32 cellular contexts compared by ENCODE assay signal in the genomic region with DNA sequence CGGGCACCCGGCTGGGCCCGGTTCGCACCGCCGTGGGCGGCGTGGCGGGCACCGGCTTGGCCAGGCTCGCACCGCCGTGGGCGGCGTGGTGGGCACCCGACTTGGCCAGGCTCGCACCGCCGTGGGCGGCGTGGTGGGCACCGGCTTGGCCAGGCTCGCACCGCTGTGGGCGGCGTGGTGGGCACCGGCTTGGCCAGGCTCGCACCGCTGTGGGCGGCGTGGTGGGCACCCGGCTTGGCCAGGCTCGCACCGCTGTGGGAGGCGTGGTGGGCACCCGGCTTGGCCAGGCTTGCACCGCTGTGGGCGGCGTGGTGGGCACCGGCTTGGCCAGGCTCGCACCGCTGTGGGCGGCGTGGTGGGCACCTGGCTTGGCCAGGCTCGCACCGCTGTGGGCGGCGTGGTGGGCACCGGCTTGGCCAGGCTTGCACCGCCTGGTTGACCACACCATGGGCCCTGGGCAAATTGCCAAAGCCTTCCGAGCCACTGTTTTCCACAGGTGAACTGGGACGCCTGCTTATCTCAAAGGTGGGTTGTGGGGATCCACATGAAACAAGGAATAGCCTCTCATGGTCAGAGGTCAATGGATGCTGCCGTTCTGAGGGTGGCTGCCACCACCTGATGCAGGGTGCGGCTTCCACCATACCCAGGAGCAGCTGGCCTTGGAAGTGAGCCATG. TPM values are rescaled to one million over a fixed set of nuclear protein-coding genes. Genes with fewer than 3 reads are reported as not detected.
DNase-seq lines count a peak whose midpoint lies in the region; ATAC-seq and TF ChIP-seq lines count a peak whose summit lies in the region.
"Had no signal": no experiment of that assay in that cellular context is flagged by ENCODE, and none has a peak within 500 bp of the region (broad histone marks: within the 10 kb centered on the region; RNA-seq: fewer than 3 reads in every experiment).

No MANE protein-coding gene starts in this region.

- peaks cover 3% of the 10 kb centered on the region for H3K79me1 ChIP-seq in neuronal stem cell (ENCODE audit: low read depth, low read length)

- H4K8ac ChIP-seq in neuronal stem cell (ENCODE audit: low read depth, low read length) = no peak overlapping the region

- ATAC-seq in natural killer cell (no peak), HG03097 (IDR thresholded peaks at IDR 0.05; ENCODE audit: low FRiP score, unreplicated experiment) (no peak), GM18520 (IDR thresholded peaks at IDR 0.05; ENCODE audit: unreplicated experiment) (no peak)
- ATAC-seq in natural killer cell treated with Interleukin-12 subunit alpha and Interleukin-12 subunit beta and Interleukin-15 and Interleukin-18, amount 100 ng/mL, for 72 hours = no peak
- ATAC-seq: activated CD8-positive, alpha-beta memory T cell treated with anti-CD3 and anti-CD28 coated beads, Interleukin-2, amount 10 ng/mL, durations not matched to agents 7 days and 5 days; effector memory CD8-positive, alpha-beta T cell; left lung; naive thymus-derived CD4-positive, alpha-beta T cell had no signal

- 95% methylated on average over 11 of the region's 54 CpGs for WGBS in esophagus muscularis mucosa
- WGBS in neuronal stem cell (ENCODE audit: extremely low coverage in 2 of 2, insufficient read length in 2 of 2, insufficient replicate concordance in 1 of 2), 2 donors = no CpG with 5 or more reads among the region's 54 CpGs
- 93% methylated on average over 45 of the region's 54 CpGs for WGBS in urinary bladder

- peak overlapping the region; percentile 79 to 87 for H3K27ac Mint-ChIP-seq in natural killer cell
- H3K27ac Mint-ChIP-seq in natural killer cell treated with Interleukin-12 subunit alpha and Interleukin-12 subunit beta and Interleukin-15 and Interleukin-18, amount 100 ng/mL, for 72 hours = no peak overlapping the region
- H3K27ac Mint-ChIP-seq: activated CD8-positive, alpha-beta memory T cell treated with anti-CD3 and anti-CD28 coated beads, Interleukin-2, amount 10 ng/mL, durations not matched to agents 7 days and 5 days; activated naive CD8-positive, alpha-beta T cell treated with anti-CD3 and anti-CD28 coated beads, Interleukin-2, amount 10 ng/mL, durations not matched to agents 7 days and 5 days had no signal

- DNase-seq in natural killer cell = no peak
- no peak for DNase-seq in natural killer cell treated with Interleukin-12 subunit alpha and Interleukin-12 subunit beta and Interleukin-15 and Interleukin-18, amount 100 ng/mL, for 72 hours (ENCODE audit: low spot score)
- DNase-seq in esophagus muscularis mucosa (ENCODE audit: extremely low spot score) = no peak
- DNase-seq in neuronal stem cell (ENCODE audit: low spot score) = no peak
- no peak for DNase-seq in NCI-H146 (lab: John Stamatoyannopoulos, UW)
- DNase-seq: activated CD4-positive, alpha-beta T cell treated with anti-CD3 and anti-CD28 coated beads, Interleukin-2, amount 50 U/mL, for 4 hours; activated CD8-positive, alpha-beta memory T cell treated with anti-CD3 and anti-CD28 coated beads, Interleukin-2, amount 10 ng/mL, durations not matched to agents 7 days and 5 days; activated gamma-delta T cell treated with Interleukin-2 at 50 U/mL for 16 hours; activated naive CD8-positive, alpha-beta T cell treated with anti-CD3 and anti-CD28 coated beads, Interleukin-2, amount 10 ng/mL, durations not matched to agents 7 days and 5 days; activated T-cell treated with anti-CD3 and anti-CD28 coated beads, Interleukin-2, amount 50 U/mL, for 48 hours; cortex of kidney; DND-41; effector memory CD8-positive, alpha-beta T cell; GF-D8; Karpas-422; left lung; naive thymus-derived CD4-positive, alpha-beta T cell; NCI-H1417 treated with DMSO at 0.1 percent for 48 hours had no signal

- H3K4me3 Mint-ChIP-seq in natural killer cell = no peak overlapping the region
- H3K4me3 Mint-ChIP-seq in natural killer cell treated with Interleukin-12 subunit alpha and Interleukin-12 subunit beta and Interleukin-15 and Interleukin-18, amount 100 ng/mL, for 72 hours = no peak overlapping the region
- H3K4me3 Mint-ChIP-seq: activated CD8-positive, alpha-beta memory T cell treated with anti-CD3 and anti-CD28 coated beads, Interleukin-2, amount 10 ng/mL, durations not matched to agents 7 days and 5 days; activated naive CD8-positive, alpha-beta T cell treated with anti-CD3 and anti-CD28 coated beads, Interleukin-2, amount 10 ng/mL, durations not matched to agents 7 days and 5 days had no signal

- H2BK15ac ChIP-seq in neuronal stem cell (ENCODE audit: low read length) = peak overlapping the region; percentile 85

- peaks cover 12 to 22% of the 10 kb centered on the region in 2 donors for H3K4me1 Mint-ChIP-seq in natural killer cell
- H3K4me1 Mint-ChIP-seq in natural killer cell treated with Interleukin-12 subunit alpha and Interleukin-12 subunit beta and Interleukin-15 and Interleukin-18, amount 100 ng/mL, for 72 hours (ENCODE audit: low read depth in 2 of 2) = peaks cover 16 to 18% of the 10 kb centered on the region in 2 donors

- intact Hi-C loops in natural killer cell (cut with micrococcal nuclease) (no loop called here), esophagus muscularis mucosa (cut with DNase I) (no loop called here)

- no peak overlapping the region for H2BK120ac ChIP-seq in neuronal stem cell (ENCODE audit: low read depth, low read length)

- peak overlapping the region; percentile 92 for H3K4ac ChIP-seq in neuronal stem cell (ENCODE audit: low read length)

- peak overlapping the region; percentile 70 for H2BK12ac ChIP-seq in neuronal stem cell (ENCODE audit: low read length)

- no peaks in the 10 kb centered on the region for H3K36me3 Mint-ChIP-seq in natural killer cell
- no peaks in the 10 kb centered on the region for H3K36me3 Mint-ChIP-seq in natural killer cell treated with Interleukin-12 subunit alpha and Interleukin-12 subunit beta and Interleukin-15 and Interleukin-18, amount 100 ng/mL, for 72 hours
- H3K36me3 Mint-ChIP-seq: activated CD8-positive, alpha-beta memory T cell treated with anti-CD3 and anti-CD28 coated beads, Interleukin-2, amount 10 ng/mL, durations not matched to agents 7 days and 5 days; activated naive CD8-positive, alpha-beta T cell treated with anti-CD3 and anti-CD28 coated beads, Interleukin-2, amount 10 ng/mL, durations not matched to agents 7 days and 5 days; CD4-positive, alpha-beta memory T cell had no signal

- peak overlapping the region; percentile 21 for H3K9ac ChIP-seq in neuronal stem cell (ENCODE audit: low read depth, low read length, poor library complexity)
- H3K9ac ChIP-seq: GM23248 had no signal

- no peak overlapping the region for H3K4me3 ChIP-seq in esophagus muscularis mucosa
- no peak overlapping the region for H3K4me3 ChIP-seq in neuronal stem cell (ENCODE audit: low read length in 2 of 2)
- H3K4me3 ChIP-seq in urinary bladder (ENCODE audit: low read depth, low read length) = no peak overlapping the region
- H3K4me3 ChIP-seq: ascending aorta, GM23248, left lung, SJCRH30, skin epidermis had no signal

- no peak overlapping the region for H3K4me2 ChIP-seq in neuronal stem cell (ENCODE audit: insufficient read depth, low read length, poor library complexity, severe bottlenecking)

- H3K9me3 ChIP-seq in esophagus muscularis mucosa (no peaks in the 10 kb centered on the region), neuronal stem cell (replicated peaks in 1 of 2; ENCODE audit: control insufficient read depth in 2 of 2, insufficient read depth in 1 of 2, low read depth in 1 of 2, low read length in 2 of 2) (no peaks in the 10 kb centered on the region)
- H3K9me3 ChIP-seq: ascending aorta, left lung, SJCRH30 had no signal

- TF ChIP-seq EP300 in esophagus muscularis mucosa (IDR thresholded peaks at IDR 0.05) = no peak

- H3K36me3 ChIP-seq in esophagus muscularis mucosa = no peaks in the 10 kb centered on the region
- no peaks in the 10 kb centered on the region for H3K36me3 ChIP-seq in neuronal stem cell (replicated peaks in 1 of 2; ENCODE audit: control insufficient read depth in 2 of 2, insufficient read depth in 2 of 2, low read length in 2 of 2)
- H3K36me3 ChIP-seq in urinary bladder (ENCODE audit: insufficient read depth) = no peaks in the 10 kb centered on the region
- H3K36me3 ChIP-seq: ascending aorta, left lung, SJCRH30 had no signal

- no peak overlapping the region for H2BK5ac ChIP-seq in neuronal stem cell (ENCODE audit: low read length)

- H3K9me3 Mint-ChIP-seq in natural killer cell = no peaks in the 10 kb centered on the region
- no peaks in the 10 kb centered on the region for H3K9me3 Mint-ChIP-seq in natural killer cell treated with Interleukin-12 subunit alpha and Interleukin-12 subunit beta and Interleukin-15 and Interleukin-18, amount 100 ng/mL, for 72 hours
- H3K9me3 Mint-ChIP-seq: activated naive CD8-positive, alpha-beta T cell treated with anti-CD3 and anti-CD28 coated beads, Interleukin-2, amount 10 ng/mL, durations not matched to agents 7 days and 5 days; naive thymus-derived CD4-positive, alpha-beta T cell had no signal

- H4K91ac ChIP-seq in neuronal stem cell (ENCODE audit: low read depth, low read length, poor library complexity) = no peak overlapping the region

- H3K23ac ChIP-seq in neuronal stem cell (ENCODE audit: low read depth, low read length, poor library complexity) = no peak overlapping the region

- peak overlapping the region; percentile 83 for H2AK5ac ChIP-seq in neuronal stem cell (ENCODE audit: low read depth, low read length)

- H3K14ac ChIP-seq in neuronal stem cell (ENCODE audit: low read length) = peak overlapping the region; percentile 31

- peaks cover 52 to 71% (median 63%) of the 10 kb centered on the region in 4 donors for H3K4me1 ChIP-seq in esophagus muscularis mucosa
- peaks cover 10 to 23% of the 10 kb centered on the region in 2 donors for H3K4me1 ChIP-seq in neuronal stem cell (ENCODE audit: control insufficient read depth in 2 of 2, insufficient read depth in 1 of 2, low read depth in 1 of 2, low read length in 2 of 2)
- no peaks in the 10 kb centered on the region for H3K4me1 ChIP-seq in urinary bladder (ENCODE audit: insufficient read depth)

- peaks cover 0 to 18% of the 10 kb centered on the region in 2 donors for H3K27me3 Mint-ChIP-seq in natural killer cell (ENCODE audit: low read depth in 2 of 2)
- peaks cover 5 to 11% of the 10 kb centered on the region in 2 donors for H3K27me3 Mint-ChIP-seq in natural killer cell treated with Interleukin-12 subunit alpha and Interleukin-12 subunit beta and Interleukin-15 and Interleukin-18, amount 100 ng/mL, for 72 hours

- peak overlapping the region; percentile 59 for H3K18ac ChIP-seq in neuronal stem cell (ENCODE audit: low read length)

- no peak for TF ChIP-seq CTCF in natural killer cell (IDR thresholded peaks at IDR 0.05)
- TF ChIP-seq CTCF in esophagus muscularis mucosa (IDR thresholded peaks at IDR 0.05) = no peak

- no peak overlapping the region for H2AFZ ChIP-seq in neuronal stem cell (ENCODE audit: low read length)
- H2AFZ ChIP-seq: GM23248 had no signal

- H3K27ac ChIP-seq in esophagus muscularis mucosa (replicated peaks in 1 of 4) (peak overlapping the region in 3 of 4 donors; percentile 19 to 70 (median 60)), neuronal stem cell (replicated peaks; ENCODE audit: low read length) (no peak overlapping the region), urinary bladder (ENCODE audit: low read depth) (peak overlapping the region; percentile 49)
- H3K27ac ChIP-seq: ascending aorta, GM23248, HL-60, left lung, SJCRH30 had no signal

- no peak for TF ChIP-seq POLR2A in esophagus muscularis mucosa (IDR thresholded peaks at IDR 0.05; ENCODE audit: low read depth)

- peaks cover 0 to 14% (median 0%) of the 10 kb centered on the region in 4 donors for H3K27me3 ChIP-seq in esophagus muscularis mucosa
- peaks cover 0 to 10% (median 0%) of the 10 kb centered on the region in 3 experiments for H3K27me3 ChIP-seq in neuronal stem cell (ENCODE audit: control insufficient read depth in 3 of 3, insufficient read depth in 3 of 3, low read depth in 1 of 3, low read length in 3 of 3)
- H3K27me3 ChIP-seq: ascending aorta, left lung, SJCRH30 had no signal

RNA-seq across cellular contexts. Expression of gene ADAMTSL2, which starts 28.2 kb away (rescaled TPM):
- total RNA-seq in natural killer cell (not detected), esophagus muscularis mucosa (1 to 10 TPM; 2.8 to 6.6 (median 3.2) TPM), urinary bladder (2.2 TPM)
- not detected for total RNA-seq in natural killer cell treated with Interleukin-12 subunit alpha and Interleukin-12 subunit beta and Interleukin-15 and Interleukin-18, amount 100 ng/mL, for 72 hours
- 0.17 TPM for polyA plus RNA-seq in neuronal stem cell (2013, experiment 1 of 2)
- 0.15 TPM for polyA plus RNA-seq in neuronal stem cell (2013, experiment 2 of 2)
- 8.9 TPM for polyA plus RNA-seq in urinary bladder
- total RNA-seq: activated CD8-positive, alpha-beta memory T cell treated with anti-CD3 and anti-CD28 coated beads, Interleukin-2, amount 10 ng/mL, durations not matched to agents 7 days and 5 days; epithelial cell of proximal tubule had no signal
- polyA plus RNA-seq: GM23248 had no signal

RNA-seq across cellular contexts. Expression of gene MYMK, which starts 38.0 kb away (rescaled TPM):
- not detected for total RNA-seq in natural killer cell
- total RNA-seq in natural killer cell treated with Interleukin-12 subunit alpha and Interleukin-12 subunit beta and Interleukin-15 and Interleukin-18, amount 100 ng/mL, for 72 hours = not detected
- not detected for total RNA-seq in esophagus muscularis mucosa
- not detected for polyA plus RNA-seq in neuronal stem cell (2013, experiment 1 of 2)
- polyA plus RNA-seq in neuronal stem cell (2013, experiment 2 of 2) = not detected
- 1.2 TPM for total RNA-seq in urinary bladder
- not detected for polyA plus RNA-seq in urinary bladder
- total RNA-seq: activated CD8-positive, alpha-beta memory T cell treated with anti-CD3 and anti-CD28 coated beads, Interleukin-2, amount 10 ng/mL, durations not matched to agents 7 days and 5 days; activated naive CD8-positive, alpha-beta T cell treated with anti-CD3 and anti-CD28 coated beads, Interleukin-2, amount 10 ng/mL, durations not matched to agents 7 days and 5 days; ascending aorta; cardiac septum; CD4-positive, alpha-beta memory T cell; epithelial cell of proximal tubule; GM23248; left lung; naive thymus-derived CD4-positive, alpha-beta T cell; osteocyte; renal cortical epithelial cell; RPMI7951 had no signal
- polyA plus RNA-seq: CD4-positive, alpha-beta memory T cell; GM23248; naive thymus-derived CD4-positive, alpha-beta T cell had no signal

RNA-seq across cellular contexts. Expression of gene FAM163B, which starts 46.4 kb away (rescaled TPM):
- total RNA-seq in natural killer cell = not detected
- not detected for total RNA-seq in natural killer cell treated with Interleukin-12 subunit alpha and Interleukin-12 subunit beta and Interleukin-15 and Interleukin-18, amount 100 ng/mL, for 72 hours
- not detected for total RNA-seq in esophagus muscularis mucosa
- 0.18 TPM for polyA plus RNA-seq in neuronal stem cell (2013, experiment 1 of 2)
- 0.12 TPM for polyA plus RNA-seq in neuronal stem cell (2013, experiment 2 of 2)
- total RNA-seq in urinary bladder = 0.26 TPM
- 0.86 TPM for polyA plus RNA-seq in urinary bladder
- total RNA-seq: activated CD8-positive, alpha-beta memory T cell treated with anti-CD3 and anti-CD28 coated beads, Interleukin-2, amount 10 ng/mL, durations not matched to agents 7 days and 5 days; activated naive CD8-positive, alpha-beta T cell treated with anti-CD3 and anti-CD28 coated beads, Interleukin-2, amount 10 ng/mL, durations not matched to agents 7 days and 5 days; ascending aorta; cardiac septum; CD4-positive, alpha-beta memory T cell; epithelial cell of proximal tubule; GM23248; naive thymus-derived CD4-positive, alpha-beta T cell; osteocyte; renal cortical epithelial cell had no signal
- polyA plus RNA-seq: CD4-positive, alpha-beta memory T cell; GM23248; naive thymus-derived CD4-positive, alpha-beta T cell had no signal

Comparison
In these comparisons a context has a peak if more than half of its experiments do, and no peak if none do; other contexts are left out.
1. H3K27ac Mint-ChIP-seq: peak in natural killer cell (2 of 2); none in natural killer cell treated with Interleukin-12 subunit alpha and Interleukin-12 subunit beta and Interleukin-15 and Interleukin-18, amount 100 ng/mL, for 72 hours (0 of 2).